1 cellular context compared by ENCODE assay signal in the genomic region with DNA sequence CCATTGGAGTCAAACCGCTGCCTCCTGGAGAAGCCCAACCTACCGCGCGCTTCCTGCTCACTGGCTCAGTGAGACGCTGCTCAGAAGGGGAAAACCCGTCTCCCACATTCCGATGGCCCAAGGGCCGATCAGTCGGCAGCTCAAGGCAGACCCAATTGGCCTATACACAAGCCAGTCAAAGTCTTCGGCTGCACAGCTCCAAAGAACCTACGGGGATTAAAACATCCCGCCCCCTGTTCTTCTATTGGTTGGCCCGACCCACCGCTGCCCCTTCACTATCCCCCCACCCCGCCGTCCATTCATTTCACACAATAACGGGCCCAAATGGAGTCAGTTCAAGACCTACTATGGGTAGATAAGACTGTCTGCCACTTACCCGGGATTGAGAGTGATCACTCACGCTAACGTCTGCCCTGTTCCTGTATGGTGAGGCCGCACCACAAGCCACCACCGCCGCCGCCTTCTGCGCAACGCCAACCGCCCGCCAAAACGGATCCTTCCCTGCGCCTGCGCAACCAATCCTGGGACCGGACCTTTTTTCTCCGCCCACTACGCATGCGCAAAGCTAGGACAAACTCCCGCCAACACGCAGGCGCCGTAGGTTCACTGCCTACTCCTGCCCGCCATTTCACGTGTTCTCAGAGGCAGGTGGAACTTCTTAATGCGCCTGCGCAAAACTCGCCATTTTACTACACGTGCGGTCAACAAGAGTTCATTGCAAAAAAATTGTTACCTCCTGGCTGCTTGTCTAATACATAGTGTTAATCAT.
TF ChIP-seq lines count a peak whose summit lies in the region.

A gene (minus strand): TSS at position 491 of the 769 bp plus-strand sequence. CDS start 22,472 bp downstream, outside the sequence.

TF ChIP-seq in HepG2, 621 proteins besides CTCF, POLR2A, EP300 and RAD21 (continued from another document and continues in another):
- TF ChIP-seq, protein P1, sequence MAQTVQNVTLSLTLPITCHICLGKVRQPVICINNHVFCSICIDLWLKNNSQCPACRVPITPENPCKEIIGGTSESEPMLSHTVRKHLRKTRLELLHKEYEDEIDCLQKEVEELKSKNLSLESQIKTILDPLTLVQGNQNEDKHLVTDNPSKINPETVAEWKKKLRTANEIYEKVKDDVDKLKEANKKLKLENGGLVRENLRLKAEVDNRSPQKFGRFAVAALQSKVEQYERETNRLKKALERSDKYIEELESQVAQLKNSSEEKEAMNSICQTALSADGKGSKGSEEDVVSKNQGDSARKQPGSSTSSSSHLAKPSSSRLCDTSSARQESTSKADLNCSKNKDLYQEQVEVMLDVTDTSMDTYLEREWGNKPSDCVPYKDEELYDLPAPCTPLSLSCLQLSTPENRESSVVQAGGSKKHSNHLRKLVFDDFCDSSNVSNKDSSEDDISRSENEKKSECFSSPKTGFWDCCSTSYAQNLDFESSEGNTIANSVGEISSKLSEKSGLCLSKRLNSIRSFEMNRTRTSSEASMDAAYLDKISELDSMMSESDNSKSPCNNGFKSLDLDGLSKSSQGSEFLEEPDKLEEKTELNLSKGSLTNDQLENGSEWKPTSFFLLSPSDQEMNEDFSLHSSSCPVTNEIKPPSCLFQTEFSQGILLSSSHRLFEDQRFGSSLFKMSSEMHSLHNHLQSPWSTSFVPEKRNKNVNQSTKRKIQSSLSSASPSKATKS (CRISPR knock-in tag; IDR thresholded peaks at IDR 0.05), result no peak
- TF ChIP-seq, protein P2, sequence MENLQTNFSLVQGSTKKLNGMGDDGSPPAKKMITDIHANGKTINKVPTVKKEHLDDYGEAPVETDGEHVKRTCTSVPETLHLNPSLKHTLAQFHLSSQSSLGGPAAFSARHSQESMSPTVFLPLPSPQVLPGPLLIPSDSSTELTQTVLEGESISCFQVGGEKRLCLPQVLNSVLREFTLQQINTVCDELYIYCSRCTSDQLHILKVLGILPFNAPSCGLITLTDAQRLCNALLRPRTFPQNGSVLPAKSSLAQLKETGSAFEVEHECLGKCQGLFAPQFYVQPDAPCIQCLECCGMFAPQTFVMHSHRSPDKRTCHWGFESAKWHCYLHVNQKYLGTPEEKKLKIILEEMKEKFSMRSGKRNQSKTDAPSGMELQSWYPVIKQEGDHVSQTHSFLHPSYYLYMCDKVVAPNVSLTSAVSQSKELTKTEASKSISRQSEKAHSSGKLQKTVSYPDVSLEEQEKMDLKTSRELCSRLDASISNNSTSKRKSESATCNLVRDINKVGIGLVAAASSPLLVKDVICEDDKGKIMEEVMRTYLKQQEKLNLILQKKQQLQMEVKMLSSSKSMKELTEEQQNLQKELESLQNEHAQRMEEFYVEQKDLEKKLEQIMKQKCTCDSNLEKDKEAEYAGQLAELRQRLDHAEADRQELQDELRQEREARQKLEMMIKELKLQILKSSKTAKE (CRISPR knock-in tag; IDR thresholded peaks at IDR 0.05; ENCODE audit: borderline replicate concordance), result peak; percentile 30; the same call in 1 of the 2 replicates
- peak; percentile 76; the same call in 1 of the 2 replicates for TF ChIP-seq ZNF235 (CRISPR knock-in tag; IDR thresholded peaks at IDR 0.05; ENCODE audit: borderline replicate concordance)
- TF ChIP-seq ZNF768 (CRISPR knock-in tag; IDR thresholded peaks at IDR 0.05), result 0 out of 2 replicates have a peak, but pooled peaks have one; percentile 21
- TF ChIP-seq, protein P3, sequence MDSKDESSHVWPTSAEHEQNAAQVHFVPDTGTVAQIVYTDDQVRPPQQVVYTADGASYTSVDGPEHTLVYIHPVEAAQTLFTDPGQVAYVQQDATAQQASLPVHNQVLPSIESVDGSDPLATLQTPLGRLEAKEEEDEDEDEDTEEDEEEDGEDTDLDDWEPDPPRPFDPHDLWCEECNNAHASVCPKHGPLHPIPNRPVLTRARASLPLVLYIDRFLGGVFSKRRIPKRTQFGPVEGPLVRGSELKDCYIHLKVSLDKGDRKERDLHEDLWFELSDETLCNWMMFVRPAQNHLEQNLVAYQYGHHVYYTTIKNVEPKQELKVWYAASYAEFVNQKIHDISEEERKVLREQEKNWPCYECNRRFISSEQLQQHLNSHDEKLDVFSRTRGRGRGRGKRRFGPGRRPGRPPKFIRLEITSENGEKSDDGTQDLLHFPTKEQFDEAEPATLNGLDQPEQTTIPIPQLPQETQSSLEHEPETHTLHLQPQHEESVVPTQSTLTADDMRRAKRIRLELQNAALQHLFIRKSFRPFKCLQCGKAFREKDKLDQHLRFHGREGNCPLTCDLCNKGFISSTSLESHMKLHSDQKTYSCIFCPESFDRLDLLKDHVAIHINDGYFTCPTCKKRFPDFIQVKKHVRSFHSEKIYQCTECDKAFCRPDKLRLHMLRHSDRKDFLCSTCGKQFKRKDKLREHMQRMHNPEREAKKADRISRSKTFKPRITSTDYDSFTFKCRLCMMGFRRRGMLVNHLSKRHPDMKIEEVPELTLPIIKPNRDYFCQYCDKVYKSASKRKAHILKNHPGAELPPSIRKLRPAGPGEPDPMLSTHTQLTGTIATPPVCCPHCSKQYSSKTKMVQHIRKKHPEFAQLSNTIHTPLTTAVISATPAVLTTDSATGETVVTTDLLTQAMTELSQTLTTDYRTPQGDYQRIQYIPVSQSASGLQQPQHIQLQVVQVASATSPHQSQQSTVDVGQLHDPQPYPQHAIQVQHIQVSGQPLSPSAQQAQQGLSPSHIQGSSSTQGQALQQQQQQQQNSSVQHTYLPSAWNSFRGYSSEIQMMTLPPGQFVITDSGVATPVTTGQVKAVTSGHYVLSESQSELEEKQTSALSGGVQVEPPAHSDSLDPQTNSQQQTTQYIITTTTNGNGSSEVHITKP (CRISPR knock-in tag; IDR thresholded peaks at IDR 0.05; ENCODE audit: low read depth), result 0 out of 2 replicates have a peak, but pooled peaks have one; percentile 21
- TF ChIP-seq ZBTB20 (CRISPR knock-in tag; IDR thresholded peaks at IDR 0.05; ENCODE audit: borderline replicate concordance, low read depth), result peak; percentile 57; the same call in 1 of the 2 replicates
- peak; percentile 56; the same call in 1 of the 2 replicates for TF ChIP-seq EHMT2 (IDR thresholded peaks at IDR 0.05; ENCODE audit: borderline replicate concordance, low read depth, low read length)
- TF ChIP-seq, protein P4, sequence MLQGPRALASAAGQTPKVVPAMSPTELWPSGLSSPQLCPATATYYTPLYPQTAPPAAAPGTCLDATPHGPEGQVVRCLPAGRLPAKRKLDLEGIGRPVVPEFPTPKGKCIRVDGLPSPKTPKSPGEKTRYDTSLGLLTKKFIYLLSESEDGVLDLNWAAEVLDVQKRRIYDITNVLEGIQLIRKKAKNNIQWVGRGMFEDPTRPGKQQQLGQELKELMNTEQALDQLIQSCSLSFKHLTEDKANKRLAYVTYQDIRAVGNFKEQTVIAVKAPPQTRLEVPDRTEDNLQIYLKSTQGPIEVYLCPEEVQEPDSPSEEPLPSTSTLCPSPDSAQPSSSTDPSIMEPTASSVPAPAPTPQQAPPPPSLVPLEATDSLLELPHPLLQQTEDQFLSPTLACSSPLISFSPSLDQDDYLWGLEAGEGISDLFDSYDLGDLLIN (CRISPR knock-in tag; IDR thresholded peaks at IDR 0.05; ENCODE audit: borderline replicate concordance), result peak; percentile 43; the same call in 1 of the 2 replicates
- TF ChIP-seq, protein P5, sequence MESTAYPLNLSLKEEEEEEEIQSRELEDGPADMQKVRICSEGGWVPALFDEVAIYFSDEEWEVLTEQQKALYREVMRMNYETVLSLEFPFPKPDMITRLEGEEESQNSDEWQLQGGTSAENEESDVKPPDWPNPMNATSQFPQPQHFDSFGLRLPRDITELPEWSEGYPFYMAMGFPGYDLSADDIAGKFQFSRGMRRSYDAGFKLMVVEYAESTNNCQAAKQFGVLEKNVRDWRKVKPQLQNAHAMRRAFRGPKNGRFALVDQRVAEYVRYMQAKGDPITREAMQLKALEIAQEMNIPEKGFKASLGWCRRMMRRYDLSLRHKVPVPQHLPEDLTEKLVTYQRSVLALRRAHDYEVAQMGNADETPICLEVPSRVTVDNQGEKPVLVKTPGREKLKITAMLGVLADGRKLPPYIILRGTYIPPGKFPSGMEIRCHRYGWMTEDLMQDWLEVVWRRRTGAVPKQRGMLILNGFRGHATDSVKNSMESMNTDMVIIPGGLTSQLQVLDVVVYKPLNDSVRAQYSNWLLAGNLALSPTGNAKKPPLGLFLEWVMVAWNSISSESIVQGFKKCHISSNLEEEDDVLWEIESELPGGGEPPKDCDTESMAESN (CRISPR knock-in tag; conservative IDR thresholded peaks at IDR 0.05), result peak; percentile 77; the same call in 1 of the 2 replicates
- TF ChIP-seq ZNF143 (CRISPR knock-in tag; IDR thresholded peaks at IDR 0.05), result 0 out of 2 replicates have a peak, but pooled peaks have one; percentile 17
- TF ChIP-seq CAMTA2 (CRISPR knock-in tag; IDR thresholded peaks at IDR 0.05; ENCODE audit: borderline replicate concordance), result peak; percentile 56; the same call in 1 of the 2 replicates
- TF ChIP-seq, protein P6, sequence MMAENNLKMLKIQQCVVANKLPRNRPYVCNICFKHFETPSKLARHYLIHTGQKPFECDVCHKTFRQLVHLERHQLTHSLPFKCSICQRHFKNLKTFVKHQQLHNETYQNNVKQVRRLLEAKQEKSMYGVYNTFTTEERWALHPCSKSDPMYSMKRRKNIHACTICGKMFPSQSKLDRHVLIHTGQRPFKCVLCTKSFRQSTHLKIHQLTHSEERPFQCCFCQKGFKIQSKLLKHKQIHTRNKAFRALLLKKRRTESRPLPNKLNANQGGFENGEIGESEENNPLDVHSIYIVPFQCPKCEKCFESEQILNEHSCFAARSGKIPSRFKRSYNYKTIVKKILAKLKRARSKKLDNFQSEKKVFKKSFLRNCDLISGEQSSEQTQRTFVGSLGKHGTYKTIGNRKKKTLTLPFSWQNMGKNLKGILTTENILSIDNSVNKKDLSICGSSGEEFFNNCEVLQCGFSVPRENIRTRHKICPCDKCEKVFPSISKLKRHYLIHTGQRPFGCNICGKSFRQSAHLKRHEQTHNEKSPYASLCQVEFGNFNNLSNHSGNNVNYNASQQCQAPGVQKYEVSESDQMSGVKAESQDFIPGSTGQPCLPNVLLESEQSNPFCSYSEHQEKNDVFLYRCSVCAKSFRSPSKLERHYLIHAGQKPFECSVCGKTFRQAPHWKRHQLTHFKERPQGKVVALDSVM (CRISPR knock-in tag; IDR thresholded peaks at IDR 0.05), result 0 out of 2 replicates have a peak, but pooled peaks have one; percentile 15
- peak; percentile 67 for TF ChIP-seq POGZ (CRISPR knock-in tag; IDR thresholded peaks at IDR 0.05)
- TF ChIP-seq DNMT1 (CRISPR knock-in tag; IDR thresholded peaks at IDR 0.05), result 0 out of 2 replicates have a peak, but pooled peaks have one; percentile 16
- TF ChIP-seq, protein P7, sequence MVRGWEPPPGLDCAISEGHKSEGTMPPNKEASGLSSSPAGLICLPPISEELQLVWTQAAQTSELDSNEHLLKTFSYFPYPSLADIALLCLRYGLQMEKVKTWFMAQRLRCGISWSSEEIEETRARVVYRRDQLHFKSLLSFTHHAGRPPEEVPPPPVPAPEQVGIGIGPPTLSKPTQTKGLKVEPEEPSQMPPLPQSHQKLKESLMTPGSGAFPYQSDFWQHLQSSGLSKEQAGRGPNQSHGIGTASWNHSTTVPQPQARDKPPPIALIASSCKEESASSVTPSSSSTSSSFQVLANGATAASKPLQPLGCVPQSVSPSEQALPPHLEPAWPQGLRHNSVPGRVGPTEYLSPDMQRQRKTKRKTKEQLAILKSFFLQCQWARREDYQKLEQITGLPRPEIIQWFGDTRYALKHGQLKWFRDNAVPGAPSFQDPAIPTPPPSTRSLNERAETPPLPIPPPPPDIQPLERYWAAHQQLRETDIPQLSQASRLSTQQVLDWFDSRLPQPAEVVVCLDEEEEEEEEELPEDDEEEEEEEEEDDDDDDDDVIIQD (CRISPR knock-in tag; IDR thresholded peaks at IDR 0.05; ENCODE audit: low read depth), result peak; percentile 62; the same call in 1 of the 2 replicates
- peak; percentile 74 for TF ChIP-seq ZFY (CRISPR knock-in tag; IDR thresholded peaks at IDR 0.05)
- 0 out of 2 replicates have a peak, but pooled peaks have one; percentile 21 for TF ChIP-seq GLI4 (CRISPR knock-in tag; IDR thresholded peaks at IDR 0.05; ENCODE audit: borderline replicate concordance)
- 0 out of 2 replicates have a peak, but pooled peaks have one; percentile 14 for TF ChIP-seq TOPORS (CRISPR knock-in tag; IDR thresholded peaks at IDR 0.05)
- TF ChIP-seq ZMAT3 (CRISPR knock-in tag; conservative IDR thresholded peaks at IDR 0.05), result 0 out of 2 replicates have a peak, but pooled peaks have one; percentile 40
- 0 out of 2 replicates have a peak, but pooled peaks have one; percentile 33 for TF ChIP-seq KLF11 (CRISPR knock-in tag; IDR thresholded peaks at IDR 0.05)
- TF ChIP-seq, protein P8, sequence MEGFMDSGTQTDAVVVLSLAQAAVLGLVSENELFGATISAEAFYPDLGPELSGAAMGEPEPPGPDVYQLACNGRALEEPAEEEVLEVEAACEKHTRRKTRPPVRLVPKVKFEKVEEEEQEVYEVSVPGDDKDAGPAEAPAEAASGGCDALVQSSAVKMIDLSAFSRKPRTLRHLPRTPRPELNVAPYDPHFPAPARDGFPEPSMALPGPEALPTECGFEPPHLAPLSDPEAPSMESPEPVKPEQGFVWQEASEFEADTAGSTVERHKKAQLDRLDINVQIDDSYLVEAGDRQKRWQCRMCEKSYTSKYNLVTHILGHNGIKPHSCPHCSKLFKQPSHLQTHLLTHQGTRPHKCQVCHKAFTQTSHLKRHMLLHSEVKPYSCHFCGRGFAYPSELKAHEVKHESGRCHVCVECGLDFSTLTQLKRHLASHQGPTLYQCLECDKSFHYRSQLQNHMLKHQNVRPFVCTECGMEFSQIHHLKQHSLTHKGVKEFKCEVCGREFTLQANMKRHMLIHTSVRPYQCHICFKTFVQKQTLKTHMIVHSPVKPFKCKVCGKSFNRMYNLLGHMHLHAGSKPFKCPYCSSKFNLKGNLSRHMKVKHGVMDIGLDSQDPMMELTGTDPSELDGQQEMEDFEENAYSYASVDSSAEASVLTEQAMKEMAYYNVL (CRISPR knock-in tag; IDR thresholded peaks at IDR 0.05; ENCODE audit: borderline replicate concordance), result peak; percentile 79; the same call in 1 of the 2 replicates
- no peak for TF ChIP-seq ZNF337 (CRISPR knock-in tag; IDR thresholded peaks at IDR 0.05; ENCODE audit: borderline replicate concordance, low read depth)
- TF ChIP-seq ZNF232 (CRISPR knock-in tag; IDR thresholded peaks at IDR 0.05; ENCODE audit: borderline replicate concordance), result peak; percentile 47; the same call in 1 of the 2 replicates
- peak; percentile 79 for TF ChIP-seq KMT2A (CRISPR knock-in tag; IDR thresholded peaks at IDR 0.05)
- TF ChIP-seq, protein P9, sequence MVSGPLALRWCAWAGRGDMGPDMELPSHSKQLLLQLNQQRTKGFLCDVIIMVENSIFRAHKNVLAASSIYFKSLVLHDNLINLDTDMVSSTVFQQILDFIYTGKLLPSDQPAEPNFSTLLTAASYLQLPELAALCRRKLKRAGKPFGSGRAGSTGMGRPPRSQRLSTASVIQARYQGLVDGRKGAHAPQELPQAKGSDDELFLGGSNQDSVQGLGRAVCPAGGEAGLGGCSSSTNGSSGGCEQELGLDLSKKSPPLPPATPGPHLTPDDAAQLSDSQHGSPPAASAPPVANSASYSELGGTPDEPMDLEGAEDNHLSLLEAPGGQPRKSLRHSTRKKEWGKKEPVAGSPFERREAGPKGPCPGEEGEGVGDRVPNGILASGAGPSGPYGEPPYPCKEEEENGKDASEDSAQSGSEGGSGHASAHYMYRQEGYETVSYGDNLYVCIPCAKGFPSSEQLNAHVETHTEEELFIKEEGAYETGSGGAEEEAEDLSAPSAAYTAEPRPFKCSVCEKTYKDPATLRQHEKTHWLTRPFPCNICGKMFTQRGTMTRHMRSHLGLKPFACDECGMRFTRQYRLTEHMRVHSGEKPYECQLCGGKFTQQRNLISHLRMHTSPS (CRISPR knock-in tag; IDR thresholded peaks at IDR 0.05; ENCODE audit: low read depth), result no peak
- peak; percentile 44; the same call in 1 of the 2 replicates for TF ChIP-seq MAZ (IDR thresholded peaks at IDR 0.05; ENCODE audit: borderline replicate concordance, low read depth, low read length)
- 0 out of 2 replicates have a peak, but pooled peaks have one; percentile 32 for TF ChIP-seq MAZ (CRISPR knock-in tag; IDR thresholded peaks at IDR 0.05; ENCODE audit: low read depth)
- peak; percentile 72 for TF ChIP-seq ZNF333 (CRISPR knock-in tag; IDR thresholded peaks at IDR 0.05; ENCODE audit: borderline replicate concordance)
